In the genomic region with DNA sequence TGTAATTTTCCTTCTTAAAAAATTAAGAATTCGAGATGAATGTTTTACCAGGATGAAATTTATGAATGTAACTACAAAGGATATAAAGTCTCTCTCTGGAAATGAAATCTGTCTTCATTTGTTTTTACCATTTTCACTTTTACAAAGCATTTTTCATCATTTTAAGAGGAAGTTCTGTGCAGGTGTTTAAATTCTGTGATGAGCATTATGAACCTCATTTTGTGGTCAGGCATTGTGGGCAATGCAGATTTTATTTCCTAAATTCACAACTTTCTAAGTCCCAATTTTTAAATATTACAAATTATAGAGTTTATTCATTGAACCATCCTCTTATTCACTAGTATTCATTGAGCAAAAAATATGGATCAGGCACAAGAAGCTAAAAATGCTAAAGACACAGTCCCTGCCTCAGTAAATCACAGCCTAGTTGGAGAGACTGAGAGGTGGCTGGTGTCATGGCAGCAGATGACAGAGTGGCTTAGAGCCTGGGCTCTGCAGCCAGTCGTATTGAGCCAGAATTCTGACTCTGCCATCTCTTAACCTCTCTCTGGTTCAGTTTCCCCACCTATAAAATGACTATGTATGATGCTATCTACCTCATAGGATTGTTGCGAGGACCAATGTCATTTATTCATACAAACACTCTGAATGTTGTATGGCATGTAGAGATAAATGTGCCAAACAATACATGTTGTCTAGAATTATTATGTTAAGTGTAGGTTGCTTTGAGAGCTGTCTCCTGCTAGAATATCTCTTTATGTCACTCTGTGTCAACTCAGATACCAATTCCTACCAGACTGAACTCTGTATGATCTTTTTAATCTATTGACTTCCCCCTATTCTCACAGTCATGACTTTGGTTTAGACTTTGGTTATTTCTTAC, we compare ENCODE assay signal across 14 cellular contexts. TPM values are rescaled to one million over a fixed set of nuclear protein-coding genes. Genes with fewer than 3 reads are reported as not detected.
DNase-seq lines count a peak whose midpoint lies in the region; ATAC-seq and TF ChIP-seq lines count a peak whose summit lies in the region.
"Had no signal": no experiment of that assay in that cellular context is flagged by ENCODE, and none has a peak within 500 bp of the region (broad histone marks: within the 10 kb centered on the region; RNA-seq: fewer than 3 reads in every experiment).

No MANE protein-coding gene starts in this region.

- in situ Hi-C loops in brain microvascular endothelial cell (cut with HindIII; ENCODE audit: low pct_ligation_motif_present, low sequenced_read_pairs), result no loop called here

- intact Hi-C loops in activated naive CD4-positive, alpha-beta T cell treated with anti-CD3 and anti-CD28 coated beads for 36 hours (cut with micrococcal nuclease), result loop anchor here (1.0 to 2.0 kb wide), 4 partner anchors 48 to 162 kb away; no protein-coding TSS in a partner anchor
- intact Hi-C loops in PC-3 (cut with micrococcal nuclease), result no loop called here
- intact Hi-C loops in dendritic cell treated with granulocyte-macrophage colony-stimulating factor and Interleukin-4, amounts not matched to agents 40 ng/mL and 50 ng/mL, for 4 days (cut with micrococcal nuclease), result no loop called here

- 40% methylated on average over 3 of the region's 3 CpGs for WGBS in thymus

- H3K9ac ChIP-seq in PC-3 (ENCODE audit: low read length), result no peak overlapping the region

- H2AFZ ChIP-seq in PC-3 (ENCODE audit: low read length), result no peak overlapping the region

- no peak overlapping the region for H3K4me2 ChIP-seq in PC-3 (ENCODE audit: low read length)

- peak overlapping the region; percentile 88; the same call in 1 of the 2 replicates for H3K27ac ChIP-seq in PC-3 (ENCODE audit: low read length)
- H3K27ac ChIP-seq in thymus (ENCODE audit: low read depth), result peak overlapping the region; percentile 8
- no peak overlapping the region for H3K27ac ChIP-seq in brain microvascular endothelial cell
- H3K27ac ChIP-seq: ascending aorta had no signal

- no peak for TF ChIP-seq CTCF in PC-3 (conservative IDR thresholded peaks at IDR 0.05; ENCODE audit: low read depth, low read length)
- no peak for TF ChIP-seq CTCF in brain microvascular endothelial cell (IDR thresholded peaks at IDR 0.05; ENCODE audit: low read depth, low read length, missing control alignments)

- H3K9me3 Mint-ChIP-seq in activated naive CD4-positive, alpha-beta T cell treated with anti-CD3 and anti-CD28 coated beads for 36 hours, result peaks cover 8% of the 10 kb centered on the region
- peaks cover 4% of the 10 kb centered on the region for H3K9me3 Mint-ChIP-seq in dendritic cell treated with granulocyte-macrophage colony-stimulating factor and Interleukin-4, amounts not matched to agents 40 ng/mL and 50 ng/mL, for 4 days

- no peak for ATAC-seq in PC-3
- no peak for ATAC-seq in HG03457 (IDR thresholded peaks at IDR 0.05; ENCODE audit: unreplicated experiment)
- ATAC-seq: mucosa of descending colon had no signal

- H3K36me3 ChIP-seq in PC-3 (ENCODE audit: low read depth, low read length) (no peaks in the 10 kb centered on the region), thymus (ENCODE audit: control insufficient read depth, insufficient read depth) (no peaks in the 10 kb centered on the region), brain microvascular endothelial cell (replicated peaks) (no peaks in the 10 kb centered on the region)
- H3K36me3 ChIP-seq: ascending aorta had no signal

- no peak overlapping the region for H3K4me3 Mint-ChIP-seq in activated naive CD4-positive, alpha-beta T cell treated with anti-CD3 and anti-CD28 coated beads for 36 hours
- H3K4me3 Mint-ChIP-seq in dendritic cell treated with granulocyte-macrophage colony-stimulating factor and Interleukin-4, amounts not matched to agents 40 ng/mL and 50 ng/mL, for 4 days, result no peak overlapping the region
- H3K4me3 Mint-ChIP-seq: H9 had no signal

- peaks cover 51% of the 10 kb centered on the region for H3K4me1 Mint-ChIP-seq in activated naive CD4-positive, alpha-beta T cell treated with anti-CD3 and anti-CD28 coated beads for 36 hours (ENCODE audit: low read depth)
- peaks cover 24% of the 10 kb centered on the region for H3K4me1 Mint-ChIP-seq in dendritic cell treated with granulocyte-macrophage colony-stimulating factor and Interleukin-4, amounts not matched to agents 40 ng/mL and 50 ng/mL, for 4 days (ENCODE audit: low read depth)
- H3K4me1 Mint-ChIP-seq: H9 had no signal

- no TSS peak for BruUV-seq in PC-3 (replicated peaks; lab: Mats Ljungman, UMichigan)

- H3K79me2 ChIP-seq in PC-3 (ENCODE audit: low read length), result no peaks in the 10 kb centered on the region

- H3F3A ChIP-seq in PC-3 (ENCODE audit: low read length, unreplicated experiment), result peaks cover 5% of the 10 kb centered on the region

- H3K9me3 ChIP-seq in PC-3 (ENCODE audit: low read length) (no peaks in the 10 kb centered on the region), thymus (ENCODE audit: control insufficient read depth) (no peaks in the 10 kb centered on the region)
- H3K9me3 ChIP-seq: mucosa of descending colon had no signal

- H4K20me1 ChIP-seq in PC-3 (ENCODE audit: low read length), result no peaks in the 10 kb centered on the region

- H3K4me3 ChIP-seq in PC-3 (ENCODE audit: low read length) (no peak overlapping the region), thymus (ENCODE audit: low read length) (no peak overlapping the region), brain microvascular endothelial cell (ENCODE audit: low read depth, low read length) (no peak overlapping the region)
- H3K4me3 ChIP-seq: ascending aorta, mucosa of descending colon had no signal

- peak overlapping the region; percentile 50 for H3K27ac Mint-ChIP-seq in activated naive CD4-positive, alpha-beta T cell treated with anti-CD3 and anti-CD28 coated beads for 36 hours
- peak overlapping the region; percentile 13 for H3K27ac Mint-ChIP-seq in dendritic cell treated with granulocyte-macrophage colony-stimulating factor and Interleukin-4, amounts not matched to agents 40 ng/mL and 50 ng/mL, for 4 days
- H3K27ac Mint-ChIP-seq: H9 had no signal

- H3K4me1 ChIP-seq in PC-3 (ENCODE audit: insufficient read depth, low read length), result peaks cover 35% of the 10 kb centered on the region
- peaks cover 16% of the 10 kb centered on the region for H3K4me1 ChIP-seq in thymus (ENCODE audit: control insufficient read depth, insufficient read depth, low read length)

- POLR2A ChIA-PET in PC-3 (lab: Charles Lee; ENCODE audit: unreplicated experiment), result no interaction called here

- CTCF ChIA-PET in activated naive CD4-positive, alpha-beta T cell treated with anti-CD3 and anti-CD28 coated beads for 36 hours (lab: Charles Lee), result interaction anchor here (1.2 kb wide), 1 partner anchor 94 kb away, joined by 5 read pairs; no protein-coding TSS in a partner anchor
- CTCF ChIA-PET in PC-3 (lab: Charles Lee), result no interaction called here

- no peaks in the 10 kb centered on the region for H3K27me3 Mint-ChIP-seq in activated naive CD4-positive, alpha-beta T cell treated with anti-CD3 and anti-CD28 coated beads for 36 hours (ENCODE audit: low read depth)
- H3K27me3 Mint-ChIP-seq in dendritic cell treated with granulocyte-macrophage colony-stimulating factor and Interleukin-4, amounts not matched to agents 40 ng/mL and 50 ng/mL, for 4 days, result no peaks in the 10 kb centered on the region

- DNase-seq in activated naive CD4-positive, alpha-beta T cell treated with anti-CD3 and anti-CD28 coated beads for 36 hours, result peak; percentile 48
- no peak for DNase-seq in activated naive CD4-positive, alpha-beta T cell treated with Interleukin-2 at 50 U/mL for 16 hours
- DNase-seq in PC-3, result no peak
- DNase-seq in NCI-H526 (lab: John Stamatoyannopoulos, UW), result no peak
- DNase-seq in brain microvascular endothelial cell, result no peak
- DNase-seq: DMS79, H9, mucosa of descending colon, NCI-H2171, posterior cingulate gyrus had no signal

- H3K9me2 ChIP-seq in PC-3 (replicated peaks; ENCODE audit: low read length), result no peaks in the 10 kb centered on the region

- no peaks in the 10 kb centered on the region for H3K27me3 ChIP-seq in PC-3 (ENCODE audit: low read length)
- H3K27me3 ChIP-seq in thymus (ENCODE audit: control insufficient read depth, insufficient read depth), result no peaks in the 10 kb centered on the region
- no peaks in the 10 kb centered on the region for H3K27me3 ChIP-seq in brain microvascular endothelial cell (replicated peaks)
- H3K27me3 ChIP-seq: ascending aorta had no signal

- no peaks in the 10 kb centered on the region for H3K36me3 Mint-ChIP-seq in activated naive CD4-positive, alpha-beta T cell treated with anti-CD3 and anti-CD28 coated beads for 36 hours (ENCODE audit: low read depth)
- H3K36me3 Mint-ChIP-seq in dendritic cell treated with granulocyte-macrophage colony-stimulating factor and Interleukin-4, amounts not matched to agents 40 ng/mL and 50 ng/mL, for 4 days (ENCODE audit: low read depth), result no peaks in the 10 kb centered on the region

RNA-seq across cellular contexts. Expression of a gene that starts 7.5 kb away (rescaled TPM):
- total RNA-seq in activated naive CD4-positive, alpha-beta T cell treated with anti-CD3 and anti-CD28 coated beads for 36 hours, result 10 to 100 TPM; 57.8 to 58.1 TPM
- 48.2 and 55.9 TPM in 2 replicates for total RNA-seq in PC-3 (2014; rRNA removed)
- polyA plus RNA-seq in thymus, result 51.3 TPM
